In genomic region chr7:99559276-99559915, GRCh38 we compare ENCODE assay signal across 8 cellular contexts. TPM values are rescaled to one million over a fixed set of nuclear protein-coding genes. Genes with fewer than 3 reads are reported as not detected.
DNase-seq lines count a peak whose midpoint lies in the region; ATAC-seq and TF ChIP-seq lines count a peak whose summit lies in the region.

No MANE protein-coding gene starts in this region.

- ATAC-seq in HCT116 = no peak
- no peak for ATAC-seq in activated B cell treated with CpG ODN at 0.5 μM for 24 hours (ENCODE audit: low read depth)
- no peak for ATAC-seq in GM19328 (IDR thresholded peaks at IDR 0.05; ENCODE audit: unreplicated experiment)
- ATAC-seq in HG02642 (IDR thresholded peaks at IDR 0.05; ENCODE audit: poor library complexity, unreplicated experiment) = no peak
- no peak for ATAC-seq in HG03521 (IDR thresholded peaks at IDR 0.05; ENCODE audit: unreplicated experiment)

- H3K9ac ChIP-seq in HCT116 (ENCODE audit: low read length) = peak overlapping the region; percentile 96

- H3K9me3 Mint-ChIP-seq in activated B cell treated with CpG ODN at 0.5 μM for 24 hours (no peaks in the 10 kb centered on the region), glutamatergic neuron (ENCODE audit: unreplicated experiment) (peaks cover 14% of the 10 kb centered on the region)

- POLR2A ChIA-PET in HCT116 (lab: Charles Lee) = interaction anchor here (0.9 to 1.5 kb wide), 5 partner anchors 13 to 59 kb away, joined by 3 to 4 read pairs (median 3); partner anchors contain the start of gene ZKSCAN5
- POLR2A ChIA-PET in activated B cell treated with CpG ODN at 0.5 μM for 24 hours (lab: Charles Lee) = interaction anchor here (0.6 to 5.2 kb wide), 15 partner anchors 7 to 1104 kb away, joined by 3 to 69 read pairs (median 5); partner anchors contain the start of genes ARPC1B, BUD31, PDAP1 and ZKSCAN5

- BruUV-seq in HCT116 (replicated peaks; lab: Mats Ljungman, UMichigan) = no TSS peak

- H3K27ac ChIP-seq in HCT116 (ENCODE audit: low read depth, low read length) = peak overlapping the region; percentile 93
- H3K27ac ChIP-seq in skin epidermis = peak overlapping the region; percentile 89 to 100 (median 98)

- peak overlapping the region; percentile 79 for H3K4me2 ChIP-seq in HCT116 (ENCODE audit: low read length)

- intact Hi-C loops in HCT116 (cut with micrococcal nuclease) = loop anchor here (5.0 kb wide), 1 partner anchor 58 kb away; the partner anchor contains the start of gene ZSCAN25
- intact Hi-C loops in activated B cell treated with CpG ODN at 0.5 μM for 24 hours (cut with micrococcal nuclease) = loop anchor here (2.0 to 10.0 kb wide), 7 partner anchors 57 to 685 kb away; partner anchors contain the start of genes ARPC1B, BUD31, CPSF4 and PDAP1

- peaks cover 14 to 32% of the 10 kb centered on the region in 2 experiments for H3K36me3 ChIP-seq in HCT116 (ENCODE audit: control insufficient read depth in 1 of 2, insufficient read depth in 2 of 2, low read length in 2 of 2)

- CTCF ChIA-PET in HCT116 (lab: Charles Lee) (interaction anchor here (1.3 kb wide), 1 partner anchor 34 kb away, joined by 3 read pairs; no protein-coding TSS in a partner anchor), activated B cell treated with CpG ODN at 0.5 μM for 24 hours (lab: Charles Lee) (no interaction called here)

- no peaks in the 10 kb centered on the region for H3K9me3 ChIP-seq in HCT116 (ENCODE audit: control insufficient read depth in 1 of 2, insufficient read depth in 1 of 2, low read depth in 1 of 2, low read length in 2 of 2)

- H3K36me3 Mint-ChIP-seq in activated B cell treated with CpG ODN at 0.5 μM for 24 hours (ENCODE audit: low read depth) (peaks cover 67% of the 10 kb centered on the region), glutamatergic neuron (ENCODE audit: unreplicated experiment) (peaks cover 10% of the 10 kb centered on the region)

- H4K20me1 ChIP-seq in HCT116 (ENCODE audit: insufficient read depth) = no peaks in the 10 kb centered on the region; the same call in 1 of the 2 replicates

- no peak for TF ChIP-seq POLR2A in HCT116 (IDR thresholded peaks at IDR 0.05; ENCODE audit: borderline replicate concordance, extremely low read depth, insufficient read depth, insufficient read length)

- H3K4me3 ChIP-seq in HCT116 (replicated peaks in 1 of 2; ENCODE audit: low read depth in 1 of 2, low read length in 2 of 2) = peak overlapping the region; percentile 90 to 95
- peak overlapping the region; percentile 64 to 99 (median 83) for H3K4me3 ChIP-seq in skin epidermis

- no peak overlapping the region for H2AFZ ChIP-seq in HCT116 (ENCODE audit: low read depth, low read length, poor library complexity, severe bottlenecking)

- RAD21 ChIA-PET in HCT116 (lab: Charles Lee; ENCODE audit: low non-redundant PET in 1 of 2, low total read pairs in 2 of 2, uncharacterized antibody in 2 of 2, unreplicated experiment in 2 of 2) = no interaction called here

- no peaks in the 10 kb centered on the region for H3K27me3 Mint-ChIP-seq in activated B cell treated with CpG ODN at 0.5 μM for 24 hours
- peaks cover 15% of the 10 kb centered on the region for H3K27me3 Mint-ChIP-seq in glutamatergic neuron (ENCODE audit: unreplicated experiment)

- peaks cover 54% of the 10 kb centered on the region for H3K4me1 Mint-ChIP-seq in activated B cell treated with CpG ODN at 0.5 μM for 24 hours
- H3K4me1 Mint-ChIP-seq in glutamatergic neuron (ENCODE audit: low read depth, unreplicated experiment) = peaks cover 8% of the 10 kb centered on the region

- H3K4me3 Mint-ChIP-seq in activated B cell treated with CpG ODN at 0.5 μM for 24 hours (peak overlapping the region; percentile 97), glutamatergic neuron (ENCODE audit: unreplicated experiment) (peak overlapping the region; percentile 97)

- TF ChIP-seq CTCF in HCT116 (IDR thresholded peaks at IDR 0.05 in 2 of 3, conservative IDR thresholded peaks at IDR 0.05 in 1 of 3; ENCODE audit: borderline replicate concordance in 1 of 3, insufficient read depth in 1 of 3, low read depth in 2 of 3, low read length in 2 of 3) (no peak), activated B cell treated with CpG ODN at 0.5 μM for 24 hours (IDR thresholded peaks at IDR 0.05) (no peak), glutamatergic neuron (IDR thresholded peaks at IDR 0.05; ENCODE audit: partially characterized antibody, unreplicated experiment) (no peak)

- H3K27ac Mint-ChIP-seq in activated B cell treated with CpG ODN at 0.5 μM for 24 hours = peak overlapping the region; percentile 97
- peak overlapping the region; percentile 100 for H3K27ac Mint-ChIP-seq in glutamatergic neuron (ENCODE audit: unreplicated experiment)

- no peaks in the 10 kb centered on the region for H3K9me2 ChIP-seq in HCT116 (ENCODE audit: insufficient read depth)

- H3K79me2 ChIP-seq in HCT116 (ENCODE audit: insufficient read depth, low read length) = peaks cover 68% of the 10 kb centered on the region

- no peaks in the 10 kb centered on the region for H3K27me3 ChIP-seq in HCT116 (ENCODE audit: insufficient read depth, low read length)

- DNase-seq in HCT116 (ENCODE audit: low read depth, low spot score) (no peak), activated B cell treated with CpG ODN at 0.5 μM for 24 hours (no peak), glutamatergic neuron (no peak), SHP77 (lab: John Stamatoyannopoulos, UW) (no peak)

- peaks cover 37 to 57% of the 10 kb centered on the region in 2 experiments for H3K4me1 ChIP-seq in HCT116 (ENCODE audit: control insufficient read depth in 1 of 2, insufficient read depth in 2 of 2, low read length in 2 of 2)

- no peak for TF ChIP-seq RAD21 in HCT116 (IDR thresholded peaks at IDR 0.05; ENCODE audit: low read depth)

TF ChIP-seq in HCT116, 20 proteins besides CTCF, POLR2A, EP300 and RAD21 (continues in another document):
- TF ChIP-seq CEBPB (IDR thresholded peaks at IDR 0.05; ENCODE audit: low read depth) = no peak
- no peak for TF ChIP-seq SIN3A (IDR thresholded peaks at IDR 0.05; ENCODE audit: low read depth)
- TF ChIP-seq, protein P1, sequence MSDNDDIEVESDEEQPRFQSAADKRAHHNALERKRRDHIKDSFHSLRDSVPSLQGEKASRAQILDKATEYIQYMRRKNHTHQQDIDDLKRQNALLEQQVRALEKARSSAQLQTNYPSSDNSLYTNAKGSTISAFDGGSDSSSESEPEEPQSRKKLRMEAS (IDR thresholded peaks at IDR 0.05) = no peak
- TF ChIP-seq, protein P2, sequence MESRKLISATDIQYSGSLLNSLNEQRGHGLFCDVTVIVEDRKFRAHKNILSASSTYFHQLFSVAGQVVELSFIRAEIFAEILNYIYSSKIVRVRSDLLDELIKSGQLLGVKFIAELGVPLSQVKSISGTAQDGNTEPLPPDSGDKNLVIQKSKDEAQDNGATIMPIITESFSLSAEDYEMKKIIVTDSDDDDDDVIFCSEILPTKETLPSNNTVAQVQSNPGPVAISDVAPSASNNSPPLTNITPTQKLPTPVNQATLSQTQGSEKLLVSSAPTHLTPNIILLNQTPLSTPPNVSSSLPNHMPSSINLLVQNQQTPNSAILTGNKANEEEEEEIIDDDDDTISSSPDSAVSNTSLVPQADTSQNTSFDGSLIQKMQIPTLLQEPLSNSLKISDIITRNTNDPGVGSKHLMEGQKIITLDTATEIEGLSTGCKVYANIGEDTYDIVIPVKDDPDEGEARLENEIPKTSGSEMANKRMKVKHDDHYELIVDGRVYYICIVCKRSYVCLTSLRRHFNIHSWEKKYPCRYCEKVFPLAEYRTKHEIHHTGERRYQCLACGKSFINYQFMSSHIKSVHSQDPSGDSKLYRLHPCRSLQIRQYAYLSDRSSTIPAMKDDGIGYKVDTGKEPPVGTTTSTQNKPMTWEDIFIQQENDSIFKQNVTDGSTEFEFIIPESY (IDR thresholded peaks at IDR 0.05; ENCODE audit: extremely low read depth, insufficient replicate concordance, low read length) = no peak
- TF ChIP-seq EZH2 (IDR thresholded peaks at IDR 0.05) = no peak
- no peak for TF ChIP-seq EGR1 (IDR thresholded peaks at IDR 0.05; ENCODE audit: low read depth)
- TF ChIP-seq, protein P3, sequence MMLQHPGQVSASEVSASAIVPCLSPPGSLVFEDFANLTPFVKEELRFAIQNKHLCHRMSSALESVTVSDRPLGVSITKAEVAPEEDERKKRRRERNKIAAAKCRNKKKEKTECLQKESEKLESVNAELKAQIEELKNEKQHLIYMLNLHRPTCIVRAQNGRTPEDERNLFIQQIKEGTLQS (IDR thresholded peaks at IDR 0.05) = no peak
- TF ChIP-seq ELF1 (IDR thresholded peaks at IDR 0.05; ENCODE audit: borderline replicate concordance, low read depth) = no peak
- TF ChIP-seq EZH2phosphoT487 (IDR thresholded peaks at IDR 0.05; ENCODE audit: borderline replicate concordance) = no peak
- no peak for TF ChIP-seq JUND (IDR thresholded peaks at IDR 0.05)
- TF ChIP-seq ZNF274 (IDR thresholded peaks at IDR 0.05; ENCODE audit: low read depth, low read length) = no peak

RNA-seq across cellular contexts. Expression of gene ZNF655, which starts 1.0 kb away (rescaled TPM):
- 45.0 TPM for total RNA-seq in HCT116 (2021; ENCODE audit: unreplicated experiment)
- 32.8 and 37.3 TPM in 2 replicates for polyA plus RNA-seq in HCT116 (2012)
- total RNA-seq in activated B cell treated with CpG ODN at 0.5 μM for 24 hours = 98.5 and 116 TPM in 2 replicates
- total RNA-seq in glutamatergic neuron (ENCODE audit: unreplicated experiment) = 74.0 TPM

RNA-seq across cellular contexts. Expression of gene FAM200A, which starts 7.5 kb away (rescaled TPM):
- 4.7 TPM for total RNA-seq in HCT116 (2021; ENCODE audit: unreplicated experiment)
- polyA plus RNA-seq in HCT116 (2012) = 1.8 and 2.9 TPM in 2 replicates
- total RNA-seq in activated B cell treated with CpG ODN at 0.5 μM for 24 hours = 9.2 and 9.3 TPM in 2 replicates
- 8.1 TPM for total RNA-seq in glutamatergic neuron (ENCODE audit: unreplicated experiment)

RNA-seq across cellular contexts. Expression of gene TMEM225B, which starts 38.7 kb away (rescaled TPM):
- total RNA-seq in HCT116 (2021; ENCODE audit: unreplicated experiment) (3.1 TPM), activated B cell treated with CpG ODN at 0.5 μM for 24 hours (0.53 and 1.5 TPM in 2 replicates), glutamatergic neuron (ENCODE audit: unreplicated experiment) (0.66 TPM)
- 2.0 and 2.6 TPM in 2 replicates for polyA plus RNA-seq in HCT116 (2012)

RNA-seq across cellular contexts. Expression of gene ZKSCAN5, which starts 54.9 kb away (rescaled TPM):
- total RNA-seq in HCT116 (2021; ENCODE audit: unreplicated experiment) = 10.2 TPM
- polyA plus RNA-seq in HCT116 (2012) = 6.0 and 7.0 TPM in 2 replicates
- 9.5 and 10.3 TPM in 2 replicates for total RNA-seq in activated B cell treated with CpG ODN at 0.5 μM for 24 hours
- total RNA-seq in glutamatergic neuron (ENCODE audit: unreplicated experiment) = 18.7 TPM

RNA-seq across cellular contexts. Expression of gene ZSCAN25, which starts 57.4 kb away (rescaled TPM):
- total RNA-seq in HCT116 (2021; ENCODE audit: unreplicated experiment) (14.0 TPM), activated B cell treated with CpG ODN at 0.5 μM for 24 hours (28.5 and 33.4 TPM in 2 replicates), glutamatergic neuron (ENCODE audit: unreplicated experiment) (26.6 TPM)
- 5.4 and 5.8 TPM in 2 replicates for polyA plus RNA-seq in HCT116 (2012)
